6 cellular contexts compared by ENCODE assay signal in the genomic region with DNA sequence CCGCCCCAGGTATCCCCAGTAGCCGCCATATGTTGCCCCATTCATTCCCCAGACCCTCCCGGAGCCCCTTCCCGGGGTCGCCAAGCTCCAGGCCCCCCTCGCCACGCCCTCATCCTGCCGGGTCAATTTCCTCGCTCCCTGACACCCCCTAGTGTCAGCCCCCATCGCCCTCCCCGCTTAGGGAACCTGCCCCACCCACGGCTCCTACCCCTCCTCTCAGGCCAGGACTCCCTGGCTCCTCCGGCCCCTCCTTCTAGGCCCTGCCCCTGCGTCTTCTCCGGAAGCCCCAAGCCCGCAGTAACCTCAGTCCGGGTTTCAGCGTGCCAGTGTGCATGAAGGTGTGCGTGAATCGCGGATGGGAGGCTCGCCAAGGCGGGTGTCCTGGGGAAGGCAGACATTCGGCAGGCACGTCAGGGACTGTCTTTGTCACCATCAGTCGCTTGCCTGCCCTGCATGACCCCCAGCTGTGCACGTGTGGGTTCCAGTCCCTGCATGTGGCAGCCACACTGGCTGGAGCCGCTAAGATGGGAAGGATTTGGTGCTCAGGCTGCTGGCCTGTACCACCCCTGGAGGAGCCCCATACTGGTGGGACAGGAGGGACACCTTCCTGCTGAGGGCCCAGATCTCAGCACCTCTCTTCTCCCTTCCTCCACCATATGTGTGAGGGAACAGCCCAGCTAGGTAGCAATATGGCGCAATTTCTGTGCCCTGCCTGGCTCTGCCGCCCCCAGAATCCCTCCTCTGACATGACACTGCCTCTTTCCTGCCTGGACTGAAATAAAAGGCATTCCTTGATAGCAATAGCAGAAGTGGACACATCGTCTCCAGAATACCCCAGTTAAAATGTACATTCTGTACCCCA. TPM values are rescaled to one million over a fixed set of nuclear protein-coding genes. Genes with fewer than 3 reads are reported as not detected.
DNase-seq lines count a peak whose midpoint lies in the region; ATAC-seq and TF ChIP-seq lines count a peak whose summit lies in the region.

No MANE protein-coding gene starts in this region.

- peak; percentile 42 for ATAC-seq in stimulated activated memory B cell treated with anti-CD40 and anti-IgM and Interleukin-4, amounts not matched to agents 10 μg/mL and 1 μg/mL and 100 μg/mL, for 72 hours

- H3K4me3 ChIP-seq in fibroblast of the aortic adventitia (ENCODE audit: low read depth, low read length), result peak overlapping the region; percentile 60

- DNase-seq in activated T-cell treated with anti-CD3 and anti-CD28 coated beads for 4 hours, result peak; percentile 24
- no peak for DNase-seq in activated T-cell treated with anti-CD3 and anti-CD28 coated beads, Interleukin-2, amount 50 U/mL, for 1 hour
- DNase-seq in RPMI7951 (ENCODE audit: low read depth), result peak; percentile 26
- no peak for DNase-seq in fibroblast of the aortic adventitia (ENCODE audit: low read depth)
- no peak for DNase-seq in HuH-7 (ENCODE audit: low spot score)

- H3K9me3 Mint-ChIP-seq in stimulated activated memory B cell treated with anti-CD40 and anti-IgM and Interleukin-4, amounts not matched to agents 10 μg/mL and 1 μg/mL and 100 μg/mL, for 72 hours, result no peaks in the 10 kb centered on the region

- peaks cover 6% of the 10 kb centered on the region for H3K36me3 Mint-ChIP-seq in stimulated activated memory B cell treated with anti-CD40 and anti-IgM and Interleukin-4, amounts not matched to agents 10 μg/mL and 1 μg/mL and 100 μg/mL, for 72 hours

- H3K4me3 Mint-ChIP-seq in stimulated activated memory B cell treated with anti-CD40 and anti-IgM and Interleukin-4, amounts not matched to agents 10 μg/mL and 1 μg/mL and 100 μg/mL, for 72 hours, result peak overlapping the region; percentile 84

- TF ChIP-seq CTCF in fibroblast of the aortic adventitia (IDR thresholded peaks at IDR 0.05; ENCODE audit: insufficient read depth, low read length), result no peak

- H3K27me3 Mint-ChIP-seq in stimulated activated memory B cell treated with anti-CD40 and anti-IgM and Interleukin-4, amounts not matched to agents 10 μg/mL and 1 μg/mL and 100 μg/mL, for 72 hours, result no peaks in the 10 kb centered on the region

- no peak overlapping the region for H3K27ac Mint-ChIP-seq in stimulated activated memory B cell treated with anti-CD40 and anti-IgM and Interleukin-4, amounts not matched to agents 10 μg/mL and 1 μg/mL and 100 μg/mL, for 72 hours

- peaks cover 15% of the 10 kb centered on the region for H3K4me1 Mint-ChIP-seq in stimulated activated memory B cell treated with anti-CD40 and anti-IgM and Interleukin-4, amounts not matched to agents 10 μg/mL and 1 μg/mL and 100 μg/mL, for 72 hours

RNA-seq across cellular contexts. Expression of gene DISP2, which starts 0.7 kb away (rescaled TPM):
- total RNA-seq in RPMI7951 (2014; rRNA removed; shearing (Covaris generic)), result 0.24 and 0.59 TPM in 2 replicates
- total RNA-seq in fibroblast of the aortic adventitia (ENCODE audit: low replicate concordance), result 0.08 and 0.36 TPM in 2 replicates

RNA-seq across cellular contexts. Expression of gene PHGR1, which starts 7.9 kb away (rescaled TPM):
- total RNA-seq in RPMI7951 (2014; rRNA removed; shearing (Covaris generic)), result not detected in 2 replicates
- not detected in 2 replicates for total RNA-seq in fibroblast of the aortic adventitia (ENCODE audit: low replicate concordance)

RNA-seq across cellular contexts. Expression of gene CCDC9B, which starts 18.0 kb away (rescaled TPM):
- total RNA-seq in RPMI7951 (2014; rRNA removed; shearing (Covaris generic)), result 8.1 and 8.5 TPM in 2 replicates
- total RNA-seq in fibroblast of the aortic adventitia (ENCODE audit: low replicate concordance), result 6.7 and 16.2 TPM in 2 replicates

RNA-seq across cellular contexts. Expression of gene KNSTRN, which starts 23.8 kb away (rescaled TPM):
- 186 and 201 TPM in 2 replicates for total RNA-seq in RPMI7951 (2014; rRNA removed; shearing (Covaris generic))
- total RNA-seq in fibroblast of the aortic adventitia (ENCODE audit: low replicate concordance), result 24.5 and 44.1 TPM in 2 replicates

RNA-seq across cellular contexts. Expression of gene INAFM2, which starts 35.2 kb away (rescaled TPM):
- total RNA-seq in RPMI7951 (2014; rRNA removed; shearing (Covaris generic)), result 23.0 and 25.6 TPM in 2 replicates
- total RNA-seq in fibroblast of the aortic adventitia (ENCODE audit: low replicate concordance), result 8.1 and 8.9 TPM in 2 replicates

Comparison
In these comparisons a context has a peak if more than half of its experiments do, and no peak if none do; other contexts are left out.
1. DNase-seq: peak in activated T-cell treated with anti-CD3 and anti-CD28 coated beads for 4 hours (single experiment) and RPMI7951 (single experiment); none in activated T-cell treated with anti-CD3 and anti-CD28 coated beads, Interleukin-2, amount 50 U/mL, for 1 hour (single experiment), fibroblast of the aortic adventitia (single experiment) and HuH-7 (single experiment).